In genomic region chr10:73096452-73097304, GRCh38 we compare ENCODE assay signal across 8 cellular contexts. TPM values are rescaled to one million over a fixed set of nuclear protein-coding genes. Genes with fewer than 3 reads are reported as not detected.
DNase-seq lines count a peak whose midpoint lies in the region; ATAC-seq and FAIRE-seq lines count a peak whose summit lies in the region.

TSS of gene P4HA1 (minus strand) at chr10:73096866. CDS start at chr10:73074883, 21,983 bp downstream.

- H2BK120ac ChIP-seq in mesendoderm (ENCODE audit: low read depth, low read length) = peak within 1 kb of the TSS; percentile 18

- peak within 1 kb of the TSS; percentile 98 for H3K27ac Mint-ChIP-seq in effector memory CD8-positive, alpha-beta T cell

- no CpG with 5 or more reads among the region's 75 CpGs for whole genome bisulfite sequencing in mesendoderm (ENCODE audit: extremely low coverage, insufficient coverage, low lambda C conversion rate)

- peak within 1 kb of the TSS; percentile 85 for H3K18ac ChIP-seq in mesendoderm (ENCODE audit: low read length)

- H2BK15ac ChIP-seq in mesendoderm (replicated peaks; ENCODE audit: low read depth) = no peak within 1 kb of the TSS

- H3K4me1 ChIP-seq in mesendoderm (ENCODE audit: control insufficient read depth, low read depth, low read length) = peaks cover 2% of the 10 kb centered on the region

- peak; percentile 78 for ATAC-seq in GM21367 (IDR thresholded peaks at IDR 0.05; ENCODE audit: unreplicated experiment)
- ATAC-seq in effector memory CD8-positive, alpha-beta T cell (replicated peaks) = peak; percentile 87

- DNase-seq in Caki2 (ENCODE audit: low read depth) (peak; percentile 99), HTR-8/SVneo (ENCODE audit: insufficient read length, low spot score) (peak; percentile 98), NOMO-1 treated with DMSO at 0.1 percent for 48 hours (lab: John Stamatoyannopoulos, UW; ENCODE audit: unreplicated experiment) (peak; percentile 96), mesendoderm (peak; percentile 98)
- DNase-seq in activated CD8-positive, alpha-beta memory T cell treated with anti-CD3 and anti-CD28 coated beads for 4 hours (ENCODE audit: low read depth in 2 of 2) = peak; percentile 98
- peak; percentile 93 to 96 (median 96) for DNase-seq in effector memory CD8-positive, alpha-beta T cell
- DNase-seq in stimulated activated CD8-positive, alpha-beta memory T cell treated with anti-CD3 and anti-CD28 coated beads, Interleukin-15, amount 100 ng/mL, for 1 hour (ENCODE audit: low read depth) = peak; percentile 94

- peak within 1 kb of the TSS; percentile 97 to 99 for H3K4me3 Mint-ChIP-seq in effector memory CD8-positive, alpha-beta T cell

- H3K79me1 ChIP-seq in mesendoderm (ENCODE audit: low read length) = peaks cover 3% of the 10 kb centered on the region

- H3K4ac ChIP-seq in mesendoderm (ENCODE audit: low read depth, low read length) = peak within 1 kb of the TSS; percentile 82

- H3K4me2 ChIP-seq in mesendoderm (ENCODE audit: low read length) = peak within 1 kb of the TSS; percentile 75

- peak within 1 kb of the TSS; percentile 89 for H2BK5ac ChIP-seq in mesendoderm (ENCODE audit: low read length)

- H3K27ac ChIP-seq in mesendoderm (ENCODE audit: low read depth, low read length) = peak within 1 kb of the TSS; percentile 95

- in situ Hi-C loops in Caki2 (cut with HindIII; ENCODE audit: low pct_unique_long_range_greater_than_20kb, low sequenced_read_pairs) = no loop called here

- peak within 1 kb of the TSS; percentile 99 for H3K9ac ChIP-seq in mesendoderm (ENCODE audit: low read length)

- peak within 1 kb of the TSS; percentile 99 for H3K56ac ChIP-seq in mesendoderm (ENCODE audit: low read length)

- H3K23ac ChIP-seq in mesendoderm (ENCODE audit: low read length) = peak within 1 kb of the TSS; percentile 83

- H3K36me3 ChIP-seq in mesendoderm (ENCODE audit: control insufficient read depth, insufficient read depth, low read length) = no peaks in the 10 kb centered on the region

- H4K8ac ChIP-seq in mesendoderm (ENCODE audit: low read depth, low read length) = no peak within 1 kb of the TSS

- no peaks in the 10 kb centered on the region for H3K9me3 Mint-ChIP-seq in effector memory CD8-positive, alpha-beta T cell

- H2AK5ac ChIP-seq in mesendoderm (ENCODE audit: low read length) = no peak within 1 kb of the TSS

- no peaks in the 10 kb centered on the region for H3K27me3 Mint-ChIP-seq in effector memory CD8-positive, alpha-beta T cell

- H3K27me3 ChIP-seq in mesendoderm (ENCODE audit: insufficient read depth, low read length, poor library complexity) = no peaks in the 10 kb centered on the region

- peak; percentile 93 for FAIRE-seq in HTR-8/SVneo (lab: Jason Lieb, UNC)

- peaks cover 8 to 24% of the 10 kb centered on the region in 2 donors for H3K4me1 Mint-ChIP-seq in effector memory CD8-positive, alpha-beta T cell (ENCODE audit: low read depth in 2 of 2)

- peak within 1 kb of the TSS; percentile 95 for H3K4me3 ChIP-seq in mesendoderm (ENCODE audit: low read length)

- no peak within 1 kb of the TSS for H4K5ac ChIP-seq in mesendoderm (ENCODE audit: low read length)

- peaks cover 26% of the 10 kb centered on the region for H3K36me3 Mint-ChIP-seq in effector memory CD8-positive, alpha-beta T cell (ENCODE audit: insufficient read depth)

- peaks cover 17% of the 10 kb centered on the region for H3K79me2 ChIP-seq in mesendoderm (ENCODE audit: control insufficient read depth, insufficient read depth, low read length)

RNA-seq across cellular contexts. Expression of gene P4HA1, which starts in this region (rescaled TPM):
- 102 and 110 TPM in 2 replicates for total RNA-seq in Caki2 (2014; rRNA removed; shearing (Covaris generic); ENCODE audit: low replicate concordance)
- polyA plus RNA-seq in mesendoderm (2013, experiment 1 of 2) = 29.6 TPM
- polyA plus RNA-seq in mesendoderm (2013, experiment 2 of 2) = 28.6 TPM

Comparison
In these comparisons a context has a peak if more than half of its experiments do, and no peak if none do; other contexts are left out.
1. Peak in every context shown above with its lines: DNase-seq, ATAC-seq, H3K4me3 ChIP-seq and H3K27ac ChIP-seq.